8 cellular contexts compared by ENCODE assay signal in genomic region chrX:15497865-15498264, GRCh38. TPM values are rescaled to one million over a fixed set of nuclear protein-coding genes. Genes with fewer than 3 reads are reported as not detected.
DNase-seq lines count a peak whose midpoint lies in the region; ATAC-seq and TF ChIP-seq lines count a peak whose summit lies in the region.

No MANE protein-coding gene starts in this region.

- H3K36me3 Mint-ChIP-seq in T-helper 17 cell (ENCODE audit: low read depth) (no peaks in the 10 kb centered on the region), immature natural killer cell (no peaks in the 10 kb centered on the region)

- H3K4me3 ChIP-seq in astrocyte of the spinal cord (ENCODE audit: low read depth, low read length) = no peak overlapping the region

- ATAC-seq in T-helper 17 cell (peak; percentile 47), HG03442 (IDR thresholded peaks at IDR 0.05; ENCODE audit: unreplicated experiment) (no peak)

- H3K4me1 Mint-ChIP-seq in T-helper 17 cell (peaks cover 13% of the 10 kb centered on the region), immature natural killer cell (peaks cover 4 to 9% of the 10 kb centered on the region in 2 donors)

- H3K27ac Mint-ChIP-seq in T-helper 17 cell (no peak overlapping the region), immature natural killer cell (no peak overlapping the region)

- DNase-seq in NK-92 treated with Interleukin-12 subunit alpha and Interleukin-12 subunit beta, amount 100 ng/mL, for 24 hours (lab: John Stamatoyannopoulos, UW) = peak; percentile 1
- no peak for DNase-seq in NK-92 (lab: John Stamatoyannopoulos, UW; ENCODE audit: unreplicated experiment)
- DNase-seq in NCI-H1092 (lab: John Stamatoyannopoulos, UW) = peak; percentile 22
- DNase-seq in T-helper 17 cell = peak; percentile 9 to 11 (median 9)
- DNase-seq in astrocyte of the spinal cord (ENCODE audit: low read depth, low spot score) = peak; percentile 24
- peak; percentile 33 to 50 (median 40) for DNase-seq in immature natural killer cell
- DNase-seq in stimulated activated CD4-positive, alpha-beta T cell treated with anti-CD3 and anti-CD28 coated beads, Interleukin-4, amount 100 ng/mL, for 48 hours (ENCODE audit: low read depth in 2 of 2) = peak; percentile 11 to 18

- peak; percentile 73 for TF ChIP-seq CTCF in astrocyte of the spinal cord (IDR thresholded peaks at IDR 0.05; ENCODE audit: low read depth, low read length)

- in situ Hi-C loops in astrocyte of the spinal cord (cut with HindIII; ENCODE audit: low sequenced_read_pairs) = no loop called here

- H3K9me3 ChIP-seq in T-helper 17 cell (ENCODE audit: control insufficient read depth, low read length, poor library complexity, severe bottlenecking) = no peaks in the 10 kb centered on the region

- H3K9me3 Mint-ChIP-seq in immature natural killer cell = peaks cover 0 to 2% (median 0%) of the 10 kb centered on the region in 6 donors

- H3K4me3 Mint-ChIP-seq in T-helper 17 cell (peak overlapping the region; percentile 49), immature natural killer cell (no peak overlapping the region)

- H3K27me3 Mint-ChIP-seq in T-helper 17 cell (peaks cover 13% of the 10 kb centered on the region), immature natural killer cell (ENCODE audit: low read depth in 3 of 3) (peaks cover 1 to 11% (median 5%) of the 10 kb centered on the region in 3 donors)

RNA-seq across cellular contexts. Expression of gene BMX, which starts 2.7 kb away (rescaled TPM):
- total RNA-seq in T-helper 17 cell = not detected
- polyA plus RNA-seq in immature natural killer cell = not detected

RNA-seq across cellular contexts. Expression of gene PIR, which starts 4.7 kb away (rescaled TPM):
- not detected for total RNA-seq in T-helper 17 cell
- polyA plus RNA-seq in immature natural killer cell = under 1 TPM in 1 of 3 donors, not detected in 2; 0.76 TPM
